In genomic region chr20:23205221-23205620, GRCh38 we compare ENCODE assay signal across 18 cellular contexts.
DNase-seq lines count a peak whose midpoint lies in the region; ATAC-seq, FAIRE-seq and TF ChIP-seq lines count a peak whose summit lies in the region.
"Had no signal": no experiment of that assay in that cellular context is flagged by ENCODE, and none has a peak within 500 bp of the region (broad histone marks: within the 10 kb centered on the region; RNA-seq: fewer than 3 reads in every experiment).

No MANE protein-coding gene starts in this region.

- H3K4me3 ChIP-seq in HAP-1 = no peak overlapping the region
- H3K4me3 ChIP-seq in stomach = no peak overlapping the region
- H3K4me3 ChIP-seq: cardiac muscle cell, lung, MG63, ovary had no signal

- in situ Hi-C loops in HAP-1 (cut with MboI; ENCODE audit: low sequenced_read_pairs) = no loop called here

- DNase-seq in HAP-1 (ENCODE audit: low spot score in 2 of 2) = peak; percentile 52
- DNase-seq in anterior cingulate cortex (lab: John Stamatoyannopoulos, UW) = peak in 31 of 58 donors; percentile 9 to 78 (median 28)
- DNase-seq in stomach = no peak
- DNase-seq in D721Med (ENCODE audit: insufficient read length, low spot score) = no peak
- DNase-seq in chondrocyte (ENCODE audit: low spot score) = no peak
- DNase-seq: activated B cell treated with CpG ODN at 0.5 μM for 24 hours; activated CD8-positive, alpha-beta memory T cell treated with anti-CD3 and anti-CD28 coated beads, Interleukin-2, amount 50 U/mL, for 48 hours; AML-193; DMS79; NCI-H2171 had no signal

- FAIRE-seq in islet of Langerhans (lab: Jason Lieb, UNC) (peak; percentile 88), D721Med (lab: Jason Lieb, UNC) (no peak)

- H3K4me1 ChIP-seq in HAP-1 (no peaks in the 10 kb centered on the region), stomach (peaks cover 7 to 24% (median 14%) of the 10 kb centered on the region in 4 donors)

- 63 to 82% (median 76%) methylated on average over 6 of the region's 6 CpGs for WGBS in stomach, 5 donors

- H3K9me3 ChIP-seq in HAP-1 (no peaks in the 10 kb centered on the region), stomach (no peaks in the 10 kb centered on the region)
- H3K9me3 ChIP-seq: MG63, ovary had no signal

- TF ChIP-seq CTCF in stomach (IDR thresholded peaks at IDR 0.05) = no peak
- no peak for TF ChIP-seq CTCF in D721Med (IDR thresholded peaks at IDR 0.05; ENCODE audit: insufficient read depth, missing control alignments)
- TF ChIP-seq CTCF in chondrocyte (IDR thresholded peaks at IDR 0.05) = no peak

- no peaks in the 10 kb centered on the region for H3K4me1 Mint-ChIP-seq in chondrocyte (ENCODE audit: low read depth)
- H3K4me1 Mint-ChIP-seq: activated B cell treated with CpG ODN at 0.5 μM for 24 hours; activated naive CD4-positive, alpha-beta T cell treated with anti-CD3 and anti-CD28 coated beads, Interleukin-2, amount 50 U/mL, for 24 hours had no signal

- H3K36me3 ChIP-seq in HAP-1 (replicated peaks) (no peaks in the 10 kb centered on the region), stomach (no peaks in the 10 kb centered on the region)
- H3K36me3 ChIP-seq: cardiac muscle cell, MG63, ovary had no signal

- H3K27me3 ChIP-seq in HAP-1 (ENCODE audit: low read depth) (no peaks in the 10 kb centered on the region), stomach (no peaks in the 10 kb centered on the region)
- H3K27me3 ChIP-seq: MG63, ovary had no signal

- peak overlapping the region in 4 of 5 donors; percentile 67 to 82 (median 70) for H3K27ac ChIP-seq in stomach
- H3K27ac ChIP-seq: cardiac muscle cell, ovary had no signal

- ATAC-seq in GM21723 (IDR thresholded peaks at IDR 0.05; ENCODE audit: unreplicated experiment) = no peak
- ATAC-seq in HG03342 (IDR thresholded peaks at IDR 0.05; ENCODE audit: unreplicated experiment) = no peak

- no peak overlapping the region for H3K4me3 Mint-ChIP-seq in chondrocyte (ENCODE audit: unreplicated experiment)
- H3K4me3 Mint-ChIP-seq: activated B cell treated with CpG ODN at 0.5 μM for 24 hours; activated naive CD4-positive, alpha-beta T cell treated with anti-CD3 and anti-CD28 coated beads, Interleukin-2, amount 50 U/mL, for 24 hours had no signal

- TF ChIP-seq POLR2A in stomach (IDR thresholded peaks at IDR 0.05) = no peak

- intact Hi-C loops in stomach (cut with DNase I; ENCODE audit: low total_unique reads) = no loop called here

- no peaks in the 10 kb centered on the region for H3K36me3 Mint-ChIP-seq in chondrocyte (ENCODE audit: low read depth)
- H3K36me3 Mint-ChIP-seq: activated naive CD4-positive, alpha-beta T cell treated with anti-CD3 and anti-CD28 coated beads, Interleukin-2, amount 50 U/mL, for 24 hours had no signal

- peaks cover 27% of the 10 kb centered on the region for H3K27me3 Mint-ChIP-seq in chondrocyte (ENCODE audit: low read depth)
- H3K27me3 Mint-ChIP-seq: activated naive CD4-positive, alpha-beta T cell treated with anti-CD3 and anti-CD28 coated beads, Interleukin-2, amount 50 U/mL, for 24 hours had no signal

- H3K9me3 Mint-ChIP-seq in chondrocyte (ENCODE audit: low read depth) = no peaks in the 10 kb centered on the region
- H3K9me3 Mint-ChIP-seq: activated B cell treated with CpG ODN at 0.5 μM for 24 hours; activated naive CD4-positive, alpha-beta T cell treated with anti-CD3 and anti-CD28 coated beads, Interleukin-2, amount 50 U/mL, for 24 hours had no signal

- H3K27ac Mint-ChIP-seq in chondrocyte (ENCODE audit: unreplicated experiment) = no peak overlapping the region
- H3K27ac Mint-ChIP-seq: activated B cell treated with CpG ODN at 0.5 μM for 24 hours; activated naive CD4-positive, alpha-beta T cell treated with anti-CD3 and anti-CD28 coated beads, Interleukin-2, amount 50 U/mL, for 24 hours had no signal

- no peak for TF ChIP-seq EP300 in stomach (IDR thresholded peaks at IDR 0.05)

Comparison
In these comparisons a context has a peak if more than half of its experiments do, and no peak if none do; other contexts are left out.
1. DNase-seq: peak in HAP-1 (2 of 2) and anterior cingulate cortex (31 of 58); none in stomach (single experiment), D721Med (single experiment) and chondrocyte (single experiment).